Comparison of ENCODE assay signal across 8 cellular contexts in the genomic region with DNA sequence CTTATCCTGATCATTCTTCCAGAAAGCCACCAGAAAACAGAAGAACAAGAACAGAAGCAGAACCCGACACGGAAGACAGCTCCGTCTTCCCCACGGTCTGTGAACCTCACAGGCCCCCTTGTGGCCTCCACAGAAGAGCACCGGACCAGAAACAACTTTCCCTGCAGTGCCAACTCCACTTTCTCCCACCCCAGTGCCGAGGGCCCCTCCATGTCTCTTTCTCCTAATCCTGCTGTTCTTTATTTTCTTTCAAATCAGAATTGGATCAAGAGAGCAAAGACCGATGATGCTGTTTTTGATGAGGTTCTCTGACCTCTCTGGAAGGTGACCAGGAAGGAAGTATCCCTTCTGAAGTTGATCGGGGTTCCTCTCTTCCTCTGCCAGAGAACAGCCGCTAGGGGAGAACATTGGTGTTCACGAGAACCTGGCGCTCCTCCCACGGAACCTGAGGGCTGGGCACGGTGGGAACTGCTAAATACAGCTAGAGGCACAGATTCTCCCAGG. TPM values are rescaled to one million over a fixed set of nuclear protein-coding genes. Genes with fewer than 3 reads are reported as not detected.
DNase-seq lines count a peak whose midpoint lies in the region; ATAC-seq, FAIRE-seq and TF ChIP-seq lines count a peak whose summit lies in the region.

No MANE protein-coding gene starts in this region.

- POLR2A ChIA-PET in GM12878 (lab: Charles Lee), result no interaction called here

- in situ Hi-C loops in GM13976 (cut with MboI; ENCODE audit: low sequenced_read_pairs, unreplicated experiment) (no loop called here), GM12878 (cut with MboI) (no loop called here), transverse colon (cut with MboI; ENCODE audit: low pct_ligation_motif_present in 1 of 4, low pct_unique_long_range_greater_than_20kb in 1 of 4, low sequenced_read_pairs in 3 of 4) (loop anchor here in 1 of 4 donors (25.0 kb wide), 1 partner anchor 550 kb away; no protein-coding TSS in a partner anchor)

- DNase-seq in AG20443 (ENCODE audit: low spot score), result peak; percentile 82
- peak; percentile 30 for DNase-seq in GM13976 (ENCODE audit: low spot score)
- peak; percentile 48 for DNase-seq in NCI-H774 (lab: John Stamatoyannopoulos, UW)
- no peak for DNase-seq in GM12878 (ENCODE audit: low read depth, low spot score)
- DNase-seq in left colon, result peak in 1 of 2 donors; percentile 31
- no peak for DNase-seq in transverse colon
- no peak for DNase-seq in KG1 (lab: John Stamatoyannopoulos, UW)

- H3K4me3 ChIP-seq in GM12878 (no peak overlapping the region), transverse colon (no peak overlapping the region)

- SMC1A ChIA-PET in GM12878 (lab: Charles Lee; ENCODE audit: uncharacterized antibody, unreplicated experiment), result interaction anchor here (0.7 kb wide), 1 partner anchor 855 kb away, joined by 3 read pairs; no protein-coding TSS in a partner anchor

- TF ChIP-seq POLR2A in GM12878 (IDR thresholded peaks at IDR 0.05; ENCODE audit: low read depth, low read length), result no peak
- no peak for TF ChIP-seq POLR2A in transverse colon (IDR thresholded peaks at IDR 0.05)

- H3K9me3 ChIP-seq in GM12878 (replicated peaks; ENCODE audit: control insufficient read depth, insufficient read depth, low read length) (no peaks in the 10 kb centered on the region; the same call in 2 of the 3 replicates), transverse colon (no peaks in the 10 kb centered on the region)

- H3K27ac ChIP-seq in GM12878 (ENCODE audit: control insufficient read depth, insufficient read depth), result no peak overlapping the region
- H3K27ac ChIP-seq in transverse colon, result no peak overlapping the region

- peak; percentile 78 for ATAC-seq in GM12878
- ATAC-seq in left colon, result peak; percentile 48
- no peak for ATAC-seq in GM18858 (IDR thresholded peaks at IDR 0.05; ENCODE audit: unreplicated experiment)

- peak; percentile 72 for TF ChIP-seq RAD21 in GM12878 (IDR thresholded peaks at IDR 0.05; ENCODE audit: insufficient read depth, low read depth, low read length)

- H3K36me3 ChIP-seq in GM12878 (ENCODE audit: control insufficient read depth in 2 of 2, insufficient read depth in 2 of 2, low read length in 1 of 2), result no peaks in the 10 kb centered on the region
- no peaks in the 10 kb centered on the region for H3K36me3 ChIP-seq in transverse colon

- TF ChIP-seq CTCF in GM13976 (IDR thresholded peaks at IDR 0.05; ENCODE audit: borderline replicate concordance, control extremely low read depth, extremely low read depth, insufficient read depth, missing control alignments), result no peak
- TF ChIP-seq CTCF in GM12878 (IDR thresholded peaks at IDR 0.05 in 2 of 3, conservative IDR thresholded peaks at IDR 0.05 in 1 of 3; ENCODE audit: control insufficient read depth in 2 of 3, extremely low read depth in 1 of 3, insufficient read depth in 1 of 3, low read depth in 3 of 3, low read length in 3 of 3), result peak; percentile 42 to 66 (median 65)
- TF ChIP-seq CTCF in transverse colon (IDR thresholded peaks at IDR 0.05), result peak; percentile 34 to 53 (median 51)

- H3K9ac ChIP-seq in GM12878 (ENCODE audit: control insufficient read depth, insufficient read depth, low read length), result no peak overlapping the region

- CTCF ChIA-PET in GM12878 (lab: Yijun Ruan, JAX), result interaction anchor here (0.7 to 1.9 kb wide), 8 partner anchors 19 to 40 kb away, joined by 3 to 6 read pairs (median 4); no protein-coding TSS in a partner anchor

- H3K27me3 ChIP-seq in GM12878 (replicated peaks in 1 of 2; ENCODE audit: control insufficient read depth in 2 of 2, insufficient read depth in 2 of 2, low read length in 1 of 2) (peaks cover 0 to 14% of the 10 kb centered on the region in 2 experiments; a peak in 1 of 4 replicates), transverse colon (no peaks in the 10 kb centered on the region)

- WGBS in GM12878 (ENCODE audit: insufficient coverage, insufficient replicate concordance, low lambda C conversion rate, missing lambda C conversion rate), result 1% methylated on average over 13 of the region's 13 CpGs
- 36 to 60% methylated on average over 1 to 13 of the region's 13 CpGs for WGBS in transverse colon (ENCODE audit: low coverage in 1 of 2), 2 donors

- 0 out of 2 replicates have a peak overlapping the region, but pooled peaks have one; percentile 15 for H3K4me2 ChIP-seq in GM12878 (ENCODE audit: control insufficient read depth, insufficient read depth)

- RAD21 ChIA-PET in GM12878 (lab: Charles Lee; ENCODE audit: unreplicated experiment), result interaction anchor here (0.7 to 1.2 kb wide), 4 partner anchors 11 to 197 kb away, joined by 3 to 4 read pairs (median 4); no protein-coding TSS in a partner anchor

- no TSS peak for BruUV-seq in GM12878 (replicated peaks; lab: Mats Ljungman, UMichigan)

- H3K79me2 ChIP-seq in GM12878 (ENCODE audit: control insufficient read depth, insufficient read depth, low read length), result no peaks in the 10 kb centered on the region

- peak; percentile 75 for FAIRE-seq in GM12878 (lab: Jason Lieb, UNC)

- no peak overlapping the region for H2AFZ ChIP-seq in GM12878 (ENCODE audit: control insufficient read depth, low read depth, low read length)

- H3K4me1 ChIP-seq in GM12878 (ENCODE audit: control insufficient read depth, insufficient read depth, low read length) (no peaks in the 10 kb centered on the region), transverse colon (peaks cover 0 to 7% (median 0%) of the 10 kb centered on the region in 4 donors)

- no peaks in the 10 kb centered on the region for H4K20me1 ChIP-seq in GM12878 (ENCODE audit: control insufficient read depth, insufficient read depth)

- intact Hi-C loops in GM12878 (cut with micrococcal nuclease; ENCODE audit: unreplicated experiment), result no loop called here
- intact Hi-C loops in left colon (cut with DNase I, micrococcal nuclease), result no loop called here
- intact Hi-C loops in transverse colon (cut with DNase I; ENCODE audit: low total_unique reads), result no loop called here

- TF ChIP-seq EP300 in GM12878 (IDR thresholded peaks at IDR 0.05; ENCODE audit: borderline replicate concordance in 1 of 2, control insufficient read depth in 1 of 2, low read depth in 2 of 2, low read length in 2 of 2) (no peak), transverse colon (IDR thresholded peaks at IDR 0.05; ENCODE audit: low read depth) (no peak)

TF ChIP-seq in GM12878, 131 proteins besides CTCF, POLR2A, EP300 and RAD21 (continues in another document):
- TF ChIP-seq PML (IDR thresholded peaks at IDR 0.05; ENCODE audit: low read length), result no peak
- TF ChIP-seq KAT2A (conservative IDR thresholded peaks at IDR 0.05; ENCODE audit: control insufficient read depth, low read depth, low read length), result no peak
- no peak for TF ChIP-seq CREB1 (IDR thresholded peaks at IDR 0.05; ENCODE audit: low read depth)
- TF ChIP-seq YY1 (IDR thresholded peaks at IDR 0.05; ENCODE audit: low read depth, low read length), result 0 out of 2 replicates have a peak, but pooled peaks have one; percentile 19
- no peak for TF ChIP-seq JUND (IDR thresholded peaks at IDR 0.05; ENCODE audit: low read depth, low read length)
- no peak for TF ChIP-seq ZNF274 (IDR thresholded peaks at IDR 0.05; ENCODE audit: insufficient read depth, insufficient read length)
- TF ChIP-seq, protein P1, sequence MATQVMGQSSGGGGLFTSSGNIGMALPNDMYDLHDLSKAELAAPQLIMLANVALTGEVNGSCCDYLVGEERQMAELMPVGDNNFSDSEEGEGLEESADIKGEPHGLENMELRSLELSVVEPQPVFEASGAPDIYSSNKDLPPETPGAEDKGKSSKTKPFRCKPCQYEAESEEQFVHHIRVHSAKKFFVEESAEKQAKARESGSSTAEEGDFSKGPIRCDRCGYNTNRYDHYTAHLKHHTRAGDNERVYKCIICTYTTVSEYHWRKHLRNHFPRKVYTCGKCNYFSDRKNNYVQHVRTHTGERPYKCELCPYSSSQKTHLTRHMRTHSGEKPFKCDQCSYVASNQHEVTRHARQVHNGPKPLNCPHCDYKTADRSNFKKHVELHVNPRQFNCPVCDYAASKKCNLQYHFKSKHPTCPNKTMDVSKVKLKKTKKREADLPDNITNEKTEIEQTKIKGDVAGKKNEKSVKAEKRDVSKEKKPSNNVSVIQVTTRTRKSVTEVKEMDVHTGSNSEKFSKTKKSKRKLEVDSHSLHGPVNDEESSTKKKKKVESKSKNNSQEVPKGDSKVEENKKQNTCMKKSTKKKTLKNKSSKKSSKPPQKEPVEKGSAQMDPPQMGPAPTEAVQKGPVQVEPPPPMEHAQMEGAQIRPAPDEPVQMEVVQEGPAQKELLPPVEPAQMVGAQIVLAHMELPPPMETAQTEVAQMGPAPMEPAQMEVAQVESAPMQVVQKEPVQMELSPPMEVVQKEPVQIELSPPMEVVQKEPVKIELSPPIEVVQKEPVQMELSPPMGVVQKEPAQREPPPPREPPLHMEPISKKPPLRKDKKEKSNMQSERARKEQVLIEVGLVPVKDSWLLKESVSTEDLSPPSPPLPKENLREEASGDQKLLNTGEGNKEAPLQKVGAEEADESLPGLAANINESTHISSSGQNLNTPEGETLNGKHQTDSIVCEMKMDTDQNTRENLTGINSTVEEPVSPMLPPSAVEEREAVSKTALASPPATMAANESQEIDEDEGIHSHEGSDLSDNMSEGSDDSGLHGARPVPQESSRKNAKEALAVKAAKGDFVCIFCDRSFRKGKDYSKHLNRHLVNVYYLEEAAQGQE (IDR thresholded peaks at IDR 0.05; ENCODE audit: low read depth, low read length), result peak; percentile 59; the same call in 1 of the 2 replicates
- peak; percentile 46; the same call in 1 of the 2 replicates for TF ChIP-seq SMC3 (IDR thresholded peaks at IDR 0.05; ENCODE audit: borderline replicate concordance, low read length)

RNA-seq across cellular contexts. Expression of gene CTTNBP2NL, which starts 58.9 kb away (rescaled TPM):
- total RNA-seq in GM12878 (2013; cell fraction: nucleolus; rRNA removed), result 40.8 and 44.3 TPM in 2 replicates
- 3.8 and 4.9 TPM in 2 replicates for total RNA-seq in GM12878 (2014; rRNA removed)
- total RNA-seq in GM12878 (2014; rRNA removed; fragmentation: Illumina TruSeq; extraction: Trizol), result 5.6 and 6.0 TPM in 2 replicates
- total RNA-seq in GM12878 (2021), result 10.7 and 11.3 TPM in 2 replicates
- polyA plus RNA-seq in GM12878 (2011; ENCODE audit: low read depth), result 1.3 TPM
- 10.5 and 14.0 TPM in 2 replicates for polyA plus RNA-seq in GM12878 (2011; rRNA removed)
- polyA plus RNA-seq in GM12878 (2011; cell fraction: cytosol; rRNA removed), result 5.5 and 6.0 TPM in 2 replicates
- 8.7 and 9.3 TPM in 2 replicates for polyA plus RNA-seq in GM12878 (2011; cell fraction: nucleus; rRNA removed)
- polyA plus RNA-seq in GM12878 (2012), result 1.3 and 2.4 TPM in 2 replicates
- polyA plus RNA-seq in GM12878 (2014; fragmentation: Illumina TruSeq; extraction: Trizol), result 5.3 and 6.7 TPM in 2 replicates
- polyA plus RNA-seq in GM12878 (2014; fragmentation: Nextera tagmentation; extraction: Ambion mirVana), result 1 to 10 TPM; 2.1 to 5.7 TPM
- polyA plus RNA-seq in GM12878 (2014; rRNA removed), result 3.1 and 3.8 TPM in 2 replicates
- 1 to 10 TPM; 5.5 to 6.7 TPM for polyA plus RNA-seq in GM12878 (2016; fragmentation: Nextera tagmentation; extraction: Ambion mirVana)
- 24.1 and 27.1 TPM in 2 replicates for polyA minus RNA-seq in GM12878 (2011; rRNA and poly(A)+ RNA removed)
- polyA minus RNA-seq in GM12878 (2011; cell fraction: cytosol; rRNA and poly(A)+ RNA removed), result 5.7 and 8.7 TPM in 2 replicates
- polyA minus RNA-seq in GM12878 (2011; cell fraction: nucleus; rRNA and poly(A)+ RNA removed), result 16.0 and 23.5 TPM in 2 replicates
- total RNA-seq in left colon, result 10 to 100 TPM; 83.3 to 85.1 TPM
- total RNA-seq in transverse colon, result 10 to 100 TPM; 44.6 to 64.8 (median 52.4) TPM

Comparison
In these comparisons a context has a peak if more than half of its experiments do, and no peak if none do; other contexts are left out.
1. DNase-seq: peak in AG20443 (single experiment), GM13976 (single experiment) and NCI-H774 (single experiment); none in GM12878 (single experiment), transverse colon (single experiment) and KG1 (single experiment).